11 cellular contexts compared by ENCODE assay signal in genomic region chr2:237223208-237223861, GRCh38.
DNase-seq lines count a peak whose midpoint lies in the region; ATAC-seq and TF ChIP-seq lines count a peak whose summit lies in the region.
"Had no signal": no experiment of that assay in that cellular context is flagged by ENCODE, and none has a peak within 500 bp of the region (broad histone marks: within the 10 kb centered on the region; RNA-seq: fewer than 3 reads in every experiment).

No MANE protein-coding gene starts in this region.

- H3K4me1 ChIP-seq in osteoblast (ENCODE audit: insufficient read depth, low read length) = peaks cover 54% of the 10 kb centered on the region

- TF ChIP-seq CTCF in AG10803 (conservative IDR thresholded peaks at IDR 0.05; ENCODE audit: low read length) = no peak
- no peak for TF ChIP-seq CTCF in epithelial cell of proximal tubule (conservative IDR thresholded peaks at IDR 0.05; ENCODE audit: low read depth, low read length)
- no peak for TF ChIP-seq CTCF in osteoblast (IDR thresholded peaks at IDR 0.05; ENCODE audit: extremely low read depth, low read depth, low read length)

- no peaks in the 10 kb centered on the region for H3K27me3 ChIP-seq in osteoblast (ENCODE audit: insufficient read depth, low read length)

- no peak overlapping the region for H3K4me3 ChIP-seq in AG10803 (ENCODE audit: low read length)
- H3K4me3 ChIP-seq in epithelial cell of proximal tubule (ENCODE audit: low read depth, low read length) = no peak overlapping the region
- H3K4me3 ChIP-seq in osteoblast (ENCODE audit: insufficient read depth, low read length) = no peak overlapping the region

- no peaks in the 10 kb centered on the region for H3K36me3 ChIP-seq in osteoblast (ENCODE audit: insufficient read depth, low read length)

- H2AFZ ChIP-seq in osteoblast (ENCODE audit: low read length) = no peak overlapping the region

- no peaks in the 10 kb centered on the region for H3K79me2 ChIP-seq in osteoblast (ENCODE audit: insufficient read depth, low read length)

- no peak for ATAC-seq in GM19463 (IDR thresholded peaks at IDR 0.05; ENCODE audit: unreplicated experiment)
- ATAC-seq in HG03432 (IDR thresholded peaks at IDR 0.05; ENCODE audit: unreplicated experiment) = no peak
- ATAC-seq: activated CD4-positive, CD25-positive, alpha-beta regulatory T cell treated with anti-CD3 and anti-CD28 coated beads, Interleukin-2, amount 50 U/mL, for 24 hours had no signal

- no peaks in the 10 kb centered on the region for H3K9me3 ChIP-seq in osteoblast (ENCODE audit: low read depth, low read length)

- H3K4me2 ChIP-seq in osteoblast (ENCODE audit: insufficient read depth, low read length) = peak overlapping the region; percentile 77

- DNase-seq in AG10803 (ENCODE audit: low read depth) (peak; percentile 100), NCI-H226 (peak; percentile 89), epithelial cell of proximal tubule (ENCODE audit: low read depth) (peak; percentile 97), osteoblast (ENCODE audit: insufficient read length, low spot score, missing footprints) (peak; percentile 80), GM19238 (ENCODE audit: insufficient read length, low spot score) (no peak)
- no peak for DNase-seq in activated CD4-positive, alpha-beta T cell treated with anti-CD3 and anti-CD28 coated beads for 4 hours
- DNase-seq: DMS79, NCI-H524 treated with DMSO at 0.1 percent for 48 hours had no signal

- H3K27ac ChIP-seq in osteoblast (ENCODE audit: low read depth, low read length) = peak overlapping the region; percentile 95

- H4K20me1 ChIP-seq in osteoblast (ENCODE audit: insufficient read depth, low read length) = no peaks in the 10 kb centered on the region

Comparison
In these comparisons a context has a peak if more than half of its experiments do, and no peak if none do; other contexts are left out.
1. DNase-seq: peak in AG10803 (single experiment), NCI-H226 (single experiment), epithelial cell of proximal tubule (single experiment) and osteoblast (single experiment); none in GM19238 (single experiment) and activated CD4-positive, alpha-beta T cell treated with anti-CD3 and anti-CD28 coated beads for 4 hours (0 of 2).